ENCODE assay signal across 1 cellular context in the genomic region with DNA sequence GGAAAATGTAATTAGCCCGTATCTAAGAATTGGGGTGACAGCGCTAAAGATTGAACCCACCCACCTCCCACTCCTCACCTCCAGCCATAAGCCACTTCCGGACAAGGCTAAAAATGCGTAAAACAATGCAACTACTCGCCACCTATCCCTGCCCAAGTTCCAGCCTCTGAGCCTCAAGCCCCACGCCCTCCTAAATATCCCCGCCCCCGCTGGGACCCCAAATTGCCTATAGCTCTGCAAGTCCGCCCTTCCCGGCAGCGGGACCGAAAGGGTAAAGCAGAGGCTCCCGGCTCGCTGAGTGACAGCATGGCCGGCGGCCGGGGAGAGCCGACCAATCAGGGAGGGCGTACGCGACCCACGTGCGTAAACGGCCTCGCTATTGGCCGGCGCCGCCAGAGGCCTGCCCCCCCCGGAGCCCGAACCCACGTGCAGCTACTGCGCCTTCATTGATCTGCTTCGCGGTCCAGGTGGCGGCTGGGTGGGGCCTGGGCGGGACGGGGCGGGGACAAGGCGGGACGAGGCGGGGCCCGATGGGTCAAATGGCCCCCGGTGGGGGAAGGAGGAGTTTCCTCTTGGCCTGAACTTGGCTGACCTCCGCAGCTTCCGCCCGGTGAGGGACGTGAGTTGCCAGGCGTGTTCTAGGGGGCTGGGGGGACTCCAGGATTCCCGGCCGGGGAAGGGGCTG.
TF ChIP-seq lines count a peak whose summit lies in the region.

TSS of gene TLE6 (plus strand) at position 564 of the 685 bp plus-strand sequence. CDS start 670 bp downstream, outside the sequence.

TF ChIP-seq in HepG2, 621 proteins besides CTCF, POLR2A, EP300 and RAD21 (continued from another document and continues in another):
- peak; percentile 89; the same call in 1 of the 2 replicates for TF ChIP-seq SKIL (CRISPR knock-in tag; IDR thresholded peaks at IDR 0.05; ENCODE audit: borderline replicate concordance)
- TF ChIP-seq MXD1 (CRISPR knock-in tag; IDR thresholded peaks at IDR 0.05), result peak; percentile 90
- TF ChIP-seq ZNF484 (CRISPR knock-in tag; IDR thresholded peaks at IDR 0.05; ENCODE audit: borderline replicate concordance, low read depth), result no peak
- no peak for TF ChIP-seq ZNF138 (CRISPR knock-in tag; IDR thresholded peaks at IDR 0.05; ENCODE audit: low read depth)
- TF ChIP-seq, protein P1, sequence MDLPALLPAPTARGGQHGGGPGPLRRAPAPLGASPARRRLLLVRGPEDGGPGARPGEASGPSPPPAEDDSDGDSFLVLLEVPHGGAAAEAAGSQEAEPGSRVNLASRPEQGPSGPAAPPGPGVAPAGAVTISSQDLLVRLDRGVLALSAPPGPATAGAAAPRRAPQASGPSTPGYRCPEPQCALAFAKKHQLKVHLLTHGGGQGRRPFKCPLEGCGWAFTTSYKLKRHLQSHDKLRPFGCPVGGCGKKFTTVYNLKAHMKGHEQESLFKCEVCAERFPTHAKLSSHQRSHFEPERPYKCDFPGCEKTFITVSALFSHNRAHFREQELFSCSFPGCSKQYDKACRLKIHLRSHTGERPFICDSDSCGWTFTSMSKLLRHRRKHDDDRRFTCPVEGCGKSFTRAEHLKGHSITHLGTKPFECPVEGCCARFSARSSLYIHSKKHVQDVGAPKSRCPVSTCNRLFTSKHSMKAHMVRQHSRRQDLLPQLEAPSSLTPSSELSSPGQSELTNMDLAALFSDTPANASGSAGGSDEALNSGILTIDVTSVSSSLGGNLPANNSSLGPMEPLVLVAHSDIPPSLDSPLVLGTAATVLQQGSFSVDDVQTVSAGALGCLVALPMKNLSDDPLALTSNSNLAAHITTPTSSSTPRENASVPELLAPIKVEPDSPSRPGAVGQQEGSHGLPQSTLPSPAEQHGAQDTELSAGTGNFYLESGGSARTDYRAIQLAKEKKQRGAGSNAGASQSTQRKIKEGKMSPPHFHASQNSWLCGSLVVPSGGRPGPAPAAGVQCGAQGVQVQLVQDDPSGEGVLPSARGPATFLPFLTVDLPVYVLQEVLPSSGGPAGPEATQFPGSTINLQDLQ (CRISPR knock-in tag; IDR thresholded peaks at IDR 0.05), result no peak
- TF ChIP-seq SALL2 (CRISPR knock-in tag; IDR thresholded peaks at IDR 0.05), result peak; percentile 49; the same call in 1 of the 2 replicates
- TF ChIP-seq ZIK1 (CRISPR knock-in tag; IDR thresholded peaks at IDR 0.05; ENCODE audit: borderline replicate concordance, low read depth), result peak; percentile 35; the same call in 1 of the 2 replicates
- TF ChIP-seq GLI4 (CRISPR knock-in tag; IDR thresholded peaks at IDR 0.05; ENCODE audit: borderline replicate concordance), result no peak
- no peak for TF ChIP-seq ZSCAN5A (CRISPR knock-in tag; IDR thresholded peaks at IDR 0.05; ENCODE audit: borderline replicate concordance)
- TF ChIP-seq ZFX (CRISPR knock-in tag; IDR thresholded peaks at IDR 0.05; ENCODE audit: low read depth), result peak; percentile 59
- TF ChIP-seq ISL2 (CRISPR knock-in tag; IDR thresholded peaks at IDR 0.05), result peak; percentile 74
- peak; percentile 54; the same call in 1 of the 2 replicates for TF ChIP-seq ZNF558 (CRISPR knock-in tag; IDR thresholded peaks at IDR 0.05; ENCODE audit: borderline replicate concordance)
- peak; percentile 88 for TF ChIP-seq ZNF740 (CRISPR knock-in tag; IDR thresholded peaks at IDR 0.05)
- no peak for TF ChIP-seq ZFP41 (CRISPR knock-in tag; IDR thresholded peaks at IDR 0.05; ENCODE audit: borderline replicate concordance)
- peak; percentile 68 for TF ChIP-seq PHF5A (CRISPR knock-in tag; IDR thresholded peaks at IDR 0.05; ENCODE audit: low read depth, unreplicated experiment)
- no peak for TF ChIP-seq FOXP1 (IDR thresholded peaks at IDR 0.05)
- peak; percentile 46 for TF ChIP-seq FOXP1 (CRISPR knock-in tag; IDR thresholded peaks at IDR 0.05)
- peak; percentile 69; the same call in 1 of the 2 replicates for TF ChIP-seq PRDM10 (CRISPR knock-in tag; IDR thresholded peaks at IDR 0.05; ENCODE audit: low read depth)
- peak; percentile 64; the same call in 1 of the 2 replicates for TF ChIP-seq FOXC1 (CRISPR knock-in tag; IDR thresholded peaks at IDR 0.05; ENCODE audit: borderline replicate concordance)
- TF ChIP-seq ZNF652 (CRISPR knock-in tag; IDR thresholded peaks at IDR 0.05; ENCODE audit: borderline replicate concordance, low read depth), result peak; percentile 99
- no peak for TF ChIP-seq GTF2F1 (IDR thresholded peaks at IDR 0.05; ENCODE audit: low read length)
- TF ChIP-seq KAT8 (CRISPR knock-in tag; IDR thresholded peaks at IDR 0.05), result peak; percentile 67
- TF ChIP-seq ZMYM4 (CRISPR knock-in tag; IDR thresholded peaks at IDR 0.05), result 0 out of 2 replicates have a peak, but pooled peaks have one; percentile 25
- TF ChIP-seq, protein P2, sequence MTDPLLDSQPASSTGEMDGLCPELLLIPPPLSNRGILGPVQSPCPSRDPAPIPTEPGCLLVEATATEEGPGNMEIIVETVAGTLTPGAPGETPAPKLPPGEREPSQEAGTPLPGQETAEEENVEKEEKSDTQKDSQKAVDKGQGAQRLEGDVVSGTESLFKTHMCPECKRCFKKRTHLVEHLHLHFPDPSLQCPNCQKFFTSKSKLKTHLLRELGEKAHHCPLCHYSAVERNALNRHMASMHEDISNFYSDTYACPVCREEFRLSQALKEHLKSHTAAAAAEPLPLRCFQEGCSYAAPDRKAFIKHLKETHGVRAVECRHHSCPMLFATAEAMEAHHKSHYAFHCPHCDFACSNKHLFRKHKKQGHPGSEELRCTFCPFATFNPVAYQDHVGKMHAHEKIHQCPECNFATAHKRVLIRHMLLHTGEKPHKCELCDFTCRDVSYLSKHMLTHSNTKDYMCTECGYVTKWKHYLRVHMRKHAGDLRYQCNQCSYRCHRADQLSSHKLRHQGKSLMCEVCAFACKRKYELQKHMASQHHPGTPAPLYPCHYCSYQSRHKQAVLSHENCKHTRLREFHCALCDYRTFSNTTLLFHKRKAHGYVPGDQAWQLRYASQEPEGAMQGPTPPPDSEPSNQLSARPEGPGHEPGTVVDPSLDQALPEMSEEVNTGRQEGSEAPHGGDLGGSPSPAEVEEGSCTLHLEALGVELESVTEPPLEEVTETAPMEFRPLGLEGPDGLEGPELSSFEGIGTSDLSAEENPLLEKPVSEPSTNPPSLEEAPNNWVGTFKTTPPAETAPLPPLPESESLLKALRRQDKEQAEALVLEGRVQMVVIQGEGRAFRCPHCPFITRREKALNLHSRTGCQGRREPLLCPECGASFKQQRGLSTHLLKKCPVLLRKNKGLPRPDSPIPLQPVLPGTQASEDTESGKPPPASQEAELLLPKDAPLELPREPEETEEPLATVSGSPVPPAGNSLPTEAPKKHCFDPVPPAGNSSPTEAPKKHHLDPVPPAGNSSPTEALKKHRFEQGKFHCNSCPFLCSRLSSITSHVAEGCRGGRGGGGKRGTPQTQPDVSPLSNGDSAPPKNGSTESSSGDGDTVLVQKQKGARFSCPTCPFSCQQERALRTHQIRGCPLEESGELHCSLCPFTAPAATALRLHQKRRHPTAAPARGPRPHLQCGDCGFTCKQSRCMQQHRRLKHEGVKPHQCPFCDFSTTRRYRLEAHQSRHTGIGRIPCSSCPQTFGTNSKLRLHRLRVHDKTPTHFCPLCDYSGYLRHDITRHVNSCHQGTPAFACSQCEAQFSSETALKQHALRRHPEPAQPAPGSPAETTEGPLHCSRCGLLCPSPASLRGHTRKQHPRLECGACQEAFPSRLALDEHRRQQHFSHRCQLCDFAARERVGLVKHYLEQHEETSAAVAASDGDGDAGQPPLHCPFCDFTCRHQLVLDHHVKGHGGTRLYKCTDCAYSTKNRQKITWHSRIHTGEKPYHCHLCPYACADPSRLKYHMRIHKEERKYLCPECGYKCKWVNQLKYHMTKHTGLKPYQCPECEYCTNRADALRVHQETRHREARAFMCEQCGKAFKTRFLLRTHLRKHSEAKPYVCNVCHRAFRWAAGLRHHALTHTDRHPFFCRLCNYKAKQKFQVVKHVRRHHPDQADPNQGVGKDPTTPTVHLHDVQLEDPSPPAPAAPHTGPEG (CRISPR knock-in tag; IDR thresholded peaks at IDR 0.05), result peak; percentile 51; the same call in 1 of the 2 replicates
- TF ChIP-seq MYC (CRISPR knock-in tag; IDR thresholded peaks at IDR 0.05; ENCODE audit: borderline replicate concordance), result peak; percentile 82; the same call in 1 of the 2 replicates
- TF ChIP-seq ZNF431 (CRISPR knock-in tag; IDR thresholded peaks at IDR 0.05; ENCODE audit: borderline replicate concordance, low read depth), result peak; percentile 33; the same call in 1 of the 2 replicates
- TF ChIP-seq SNAI1 (CRISPR knock-in tag; IDR thresholded peaks at IDR 0.05; ENCODE audit: borderline replicate concordance), result no peak
- TF ChIP-seq RBFOX2 (IDR thresholded peaks at IDR 0.05; ENCODE audit: low read depth, low read length), result 0 out of 2 replicates have a peak, but pooled peaks have one; percentile 31
- TF ChIP-seq, protein P3, sequence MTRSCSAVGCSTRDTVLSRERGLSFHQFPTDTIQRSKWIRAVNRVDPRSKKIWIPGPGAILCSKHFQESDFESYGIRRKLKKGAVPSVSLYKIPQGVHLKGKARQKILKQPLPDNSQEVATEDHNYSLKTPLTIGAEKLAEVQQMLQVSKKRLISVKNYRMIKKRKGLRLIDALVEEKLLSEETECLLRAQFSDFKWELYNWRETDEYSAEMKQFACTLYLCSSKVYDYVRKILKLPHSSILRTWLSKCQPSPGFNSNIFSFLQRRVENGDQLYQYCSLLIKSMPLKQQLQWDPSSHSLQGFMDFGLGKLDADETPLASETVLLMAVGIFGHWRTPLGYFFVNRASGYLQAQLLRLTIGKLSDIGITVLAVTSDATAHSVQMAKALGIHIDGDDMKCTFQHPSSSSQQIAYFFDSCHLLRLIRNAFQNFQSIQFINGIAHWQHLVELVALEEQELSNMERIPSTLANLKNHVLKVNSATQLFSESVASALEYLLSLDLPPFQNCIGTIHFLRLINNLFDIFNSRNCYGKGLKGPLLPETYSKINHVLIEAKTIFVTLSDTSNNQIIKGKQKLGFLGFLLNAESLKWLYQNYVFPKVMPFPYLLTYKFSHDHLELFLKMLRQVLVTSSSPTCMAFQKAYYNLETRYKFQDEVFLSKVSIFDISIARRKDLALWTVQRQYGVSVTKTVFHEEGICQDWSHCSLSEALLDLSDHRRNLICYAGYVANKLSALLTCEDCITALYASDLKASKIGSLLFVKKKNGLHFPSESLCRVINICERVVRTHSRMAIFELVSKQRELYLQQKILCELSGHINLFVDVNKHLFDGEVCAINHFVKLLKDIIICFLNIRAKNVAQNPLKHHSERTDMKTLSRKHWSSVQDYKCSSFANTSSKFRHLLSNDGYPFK (CRISPR knock-in tag; IDR thresholded peaks at IDR 0.05; ENCODE audit: borderline replicate concordance), result peak; percentile 65; the same call in 1 of the 2 replicates
- TF ChIP-seq SRY (CRISPR knock-in tag; IDR thresholded peaks at IDR 0.05), result 0 out of 2 replicates have a peak, but pooled peaks have one; percentile 78
- TF ChIP-seq IKZF1 (IDR thresholded peaks at IDR 0.05), result no peak
- peak; percentile 42; the same call in 1 of the 2 replicates for TF ChIP-seq NCOR1 (IDR thresholded peaks at IDR 0.05; ENCODE audit: borderline replicate concordance, low read length)
